In the genomic region with DNA sequence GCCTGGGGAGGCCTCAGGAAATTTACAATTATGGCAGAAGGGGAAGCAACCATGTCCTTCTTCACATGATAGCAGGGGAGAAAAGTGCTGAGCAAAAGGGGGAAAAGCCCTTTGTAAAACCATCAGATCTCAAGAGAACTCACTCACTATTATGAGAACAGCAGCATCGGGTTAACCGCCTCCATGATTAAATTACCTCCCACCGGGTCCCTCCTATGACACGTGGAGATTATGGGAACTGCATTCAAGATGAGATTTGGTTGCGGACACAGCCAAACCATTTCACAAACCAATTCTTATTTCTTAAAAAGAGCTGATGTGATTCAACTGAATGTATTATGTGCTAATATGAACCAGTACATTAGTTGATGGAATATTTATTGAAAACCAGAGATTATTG, we compare ENCODE assay signal across 14 cellular contexts.
"Had no signal": no experiment of that assay in that cellular context is flagged by ENCODE, and none has a peak within 500 bp of the region (broad histone marks: within the 10 kb centered on the region; RNA-seq: fewer than 3 reads in every experiment).

No MANE protein-coding gene starts in this region.

- H3K27me3 Mint-ChIP-seq: activated CD8-positive, alpha-beta memory T cell treated with anti-CD3 and anti-CD28 coated beads, Interleukin-2, amount 10 ng/mL, durations not matched to agents 7 days and 5 days; activated naive CD8-positive, alpha-beta T cell; activated T-cell treated with anti-CD3 and anti-CD28 coated beads, Interleukin-2, amount 50 U/mL, for 24 hours; memory B cell had no signal

- H3K36me3 ChIP-seq: brain microvascular endothelial cell, esophagus muscularis mucosa, left lung, thyroid gland, vagina had no signal

- ATAC-seq: activated CD8-positive, alpha-beta memory T cell treated with anti-CD3 and anti-CD28 coated beads, Interleukin-2, amount 10 ng/mL, durations not matched to agents 7 days and 5 days; left lung had no signal

- H3K9me3 ChIP-seq: esophagus muscularis mucosa, left lung, thyroid gland, vagina had no signal

- H3K27ac Mint-ChIP-seq: activated CD8-positive, alpha-beta memory T cell treated with anti-CD3 and anti-CD28 coated beads, Interleukin-2, amount 10 ng/mL, durations not matched to agents 7 days and 5 days; activated naive CD8-positive, alpha-beta T cell; activated T-cell treated with anti-CD3 and anti-CD28 coated beads, Interleukin-2, amount 50 U/mL, for 24 hours; memory B cell had no signal

- H3K4me3 ChIP-seq: esophagus muscularis mucosa, left lung, thyroid gland, vagina had no signal

- DNase-seq: activated CD4-positive, alpha-beta T cell treated with anti-CD3 and anti-CD28 coated beads, Interleukin-2, amount 50 U/mL, for 48 hours; activated CD8-positive, alpha-beta memory T cell treated with anti-CD3 and anti-CD28 coated beads, Interleukin-2, amount 10 ng/mL, durations not matched to agents 7 days and 5 days; activated effector memory CD4-positive, alpha-beta T cell treated with anti-CD3 and anti-CD28 coated beads, Interleukin-2, amount 50 U/mL, for 16 hours; activated T-cell treated with anti-CD3 and anti-CD28 coated beads, Interleukin-2, amount 50 U/mL, for 24 hours; amygdala; brain microvascular endothelial cell; cerebellar nuclear complex; dermis blood vessel endothelial cell; left lung; thyroid gland had no signal

- H3K4me3 Mint-ChIP-seq: activated CD8-positive, alpha-beta memory T cell treated with anti-CD3 and anti-CD28 coated beads, Interleukin-2, amount 10 ng/mL, durations not matched to agents 7 days and 5 days; activated naive CD8-positive, alpha-beta T cell; activated T-cell treated with anti-CD3 and anti-CD28 coated beads, Interleukin-2, amount 50 U/mL, for 24 hours; memory B cell had no signal

- H3K9me3 Mint-ChIP-seq: activated T-cell treated with anti-CD3 and anti-CD28 coated beads, Interleukin-2, amount 50 U/mL, for 24 hours; memory B cell had no signal

- H3K27me3 ChIP-seq: brain microvascular endothelial cell, esophagus muscularis mucosa, left lung, thyroid gland, vagina had no signal

- H3K27ac ChIP-seq: brain microvascular endothelial cell, esophagus muscularis mucosa, left lung, vagina had no signal
